ENCODE assay signal across 1 cellular context in genomic region chr19:38932425-38933179, GRCh38.
TF ChIP-seq lines count a peak whose summit lies in the region.

No MANE protein-coding gene starts in this region.

TF ChIP-seq in endothelial cell of umbilical vein, 7 proteins besides CTCF, POLR2A, EP300 and RAD21:
- no peak for TF ChIP-seq MYC (IDR thresholded peaks at IDR 0.05; ENCODE audit: low read depth, low read length)
- TF ChIP-seq POLR2AphosphoS5 (IDR thresholded peaks at IDR 0.05; ENCODE audit: insufficient read depth, low read depth, low read length) = no peak
- no peak for TF ChIP-seq EZH2 (IDR thresholded peaks at IDR 0.05; ENCODE audit: borderline replicate concordance, low read depth, low read length, severe bottlenecking)
- TF ChIP-seq JUN (IDR thresholded peaks at IDR 0.05; ENCODE audit: borderline replicate concordance, insufficient read depth, insufficient read length, low read depth) = no peak
- no peak for TF ChIP-seq GATA2 (IDR thresholded peaks at IDR 0.05; ENCODE audit: insufficient read depth, insufficient read length, low read depth, low read length)
- no peak for TF ChIP-seq FOS (IDR thresholded peaks at IDR 0.05; ENCODE audit: borderline replicate concordance, insufficient read depth, low read length)
- no peak for TF ChIP-seq MAX (IDR thresholded peaks at IDR 0.05; ENCODE audit: insufficient read depth, insufficient read length)
